10 cellular contexts compared by ENCODE assay signal in the genomic region with DNA sequence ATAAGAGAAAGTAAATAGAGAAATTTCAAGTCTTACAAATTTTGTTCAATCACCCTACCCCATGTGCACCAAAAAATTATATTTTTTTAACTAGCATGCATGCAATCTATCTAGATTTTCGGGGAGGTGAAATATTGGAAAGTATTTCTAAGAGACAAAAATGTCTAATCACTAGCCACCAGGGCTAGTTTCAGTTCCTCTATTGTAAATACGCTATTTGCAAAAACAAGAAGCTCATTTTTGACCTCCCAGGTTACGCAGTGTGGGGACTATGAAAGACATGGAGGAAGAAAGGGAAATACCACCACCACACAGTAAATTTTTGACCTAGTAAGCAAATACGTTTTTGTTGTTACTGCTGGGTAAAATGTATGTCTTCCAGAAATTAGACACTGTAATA.
A peak's percentile ranks its signal among the peaks of the same experiment; 100 is the strongest.
DNase-seq lines count a peak whose midpoint lies in the region; ATAC-seq lines count a peak whose summit lies in the region.
"Had no signal": no experiment of that assay in that cellular context is flagged by ENCODE, and none has a peak within 500 bp of the region (broad histone marks: within the 10 kb centered on the region; RNA-seq: fewer than 3 reads in every experiment).

No MANE protein-coding gene starts in this region.

- DNase-seq in Ammon's horn (ENCODE audit: low spot score) (peak; percentile 3), KBM-7 (peak; percentile 58), amniotic stem cell (lab: John Stamatoyannopoulos, UW) (no peak), LoVo (ENCODE audit: low spot score) (no peak), putamen (ENCODE audit: low spot score) (no peak)
- no peak for DNase-seq in stimulated activated CD4-positive, alpha-beta T cell treated with anti-CD3 and anti-CD28 coated beads, Interleukin-1b, Interleukin-23, amount 100 ng/mL, for 48 hours
- DNase-seq: ACHN, nephron progenitor cell had no signal

- ATAC-seq in GM19043 (IDR thresholded peaks at IDR 0.05; ENCODE audit: low read depth, unreplicated experiment) = peak; percentile 73
- ATAC-seq in HG02870 (IDR thresholded peaks at IDR 0.05; ENCODE audit: unreplicated experiment) = peak; percentile 65

- in situ Hi-C loops in KBM-7 (cut with MboI; ENCODE audit: low pct_unique_long_range_greater_than_20kb, low sequenced_read_pairs) = no loop called here

Comparison
In these comparisons a context has a peak if more than half of its experiments do, and no peak if none do; other contexts are left out.
1. DNase-seq: peak in Ammon's horn (single experiment) and KBM-7 (single experiment); none in amniotic stem cell (single experiment), LoVo (single experiment), putamen (single experiment) and stimulated activated CD4-positive, alpha-beta T cell treated with anti-CD3 and anti-CD28 coated beads, Interleukin-1b, Interleukin-23, amount 100 ng/mL, for 48 hours (single experiment).